2 cellular contexts compared by ENCODE assay signal in genomic region chr7:151085329-151085690, GRCh38.
TF ChIP-seq lines count a peak whose summit lies in the region.

No MANE protein-coding gene starts in this region.

TF ChIP-seq in SK-N-SH, 30 proteins besides CTCF, POLR2A, EP300 and RAD21:
- TF ChIP-seq REST (IDR thresholded peaks at IDR 0.05; ENCODE audit: low read depth, low read length) = no peak
- TF ChIP-seq FOXM1 (IDR thresholded peaks at IDR 0.05; ENCODE audit: low read depth) = no peak
- no peak for TF ChIP-seq USF2 (IDR thresholded peaks at IDR 0.05; ENCODE audit: borderline replicate concordance, low read depth, low read length)
TF ChIP-seq in SK-N-SH: peak in this region for 0.

TF ChIP-seq in SK-N-SH treated with all-trans-retinoic acid at 6 μM for 48 hours, 23 proteins besides CTCF, POLR2A, EP300 and RAD21 (continued from another document):
- TF ChIP-seq PATZ1 (CRISPR knock-in tag; IDR thresholded peaks at IDR 0.05; ENCODE audit: borderline replicate concordance) (no peak), POU6F1 (CRISPR knock-in tag; IDR thresholded peaks at IDR 0.05; ENCODE audit: borderline replicate concordance, low read depth) (no peak), TCF4 (CRISPR knock-in tag; IDR thresholded peaks at IDR 0.05; ENCODE audit: borderline replicate concordance) (no peak), TSHZ2 (CRISPR knock-in tag; IDR thresholded peaks at IDR 0.05) (no peak), RARB (CRISPR knock-in tag; IDR thresholded peaks at IDR 0.05) (no peak), ZC3H10 (CRISPR knock-in tag; IDR thresholded peaks at IDR 0.05) (no peak), ZFP3 (CRISPR knock-in tag; IDR thresholded peaks at IDR 0.05) (no peak), ZFP30 (CRISPR knock-in tag; IDR thresholded peaks at IDR 0.05) (no peak)
